8 cellular contexts compared by ENCODE assay signal in the genomic region with DNA sequence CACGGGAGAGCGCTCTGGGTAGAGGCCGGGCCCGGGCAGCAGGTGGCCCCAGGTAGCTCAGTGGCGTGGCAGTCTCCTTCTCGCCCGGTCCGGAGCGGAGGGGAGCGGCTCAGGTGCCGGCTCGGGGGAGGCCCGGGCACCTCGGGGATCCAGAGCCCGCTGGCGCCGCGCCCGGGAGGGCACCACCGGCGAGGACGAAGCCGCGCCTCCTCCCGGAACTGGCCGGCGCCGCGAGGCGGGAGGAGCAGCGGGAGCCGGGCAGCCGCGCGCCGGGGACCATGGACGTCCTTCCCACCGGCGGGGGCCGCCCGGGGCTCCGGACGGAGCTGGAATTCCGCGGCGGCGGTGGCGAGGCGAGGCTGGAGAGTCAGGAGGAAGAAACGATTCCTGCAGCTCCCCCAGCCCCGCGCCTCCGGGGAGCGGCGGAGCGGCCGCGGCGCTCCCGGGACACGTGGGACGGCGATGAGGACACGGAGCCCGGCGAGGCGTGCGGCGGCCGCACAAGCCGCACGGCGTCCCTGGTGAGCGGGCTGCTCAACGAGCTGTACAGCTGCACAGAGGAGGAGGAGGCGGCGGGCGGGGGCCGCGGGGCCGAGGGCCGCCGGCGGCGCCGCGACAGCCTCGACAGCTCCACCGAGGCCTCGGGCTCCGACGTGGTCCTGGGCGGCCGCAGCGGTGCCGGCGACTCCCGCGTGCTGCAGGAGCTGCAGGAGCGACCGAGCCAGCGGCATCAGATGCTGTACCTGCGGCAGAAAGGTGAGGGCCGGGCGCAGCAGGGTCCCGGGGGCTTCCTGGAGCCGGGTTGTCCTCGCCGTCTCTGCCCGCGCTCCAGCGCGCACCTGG. TPM values are rescaled to one million over a fixed set of nuclear protein-coding genes. Genes with fewer than 3 reads are reported as not detected.
DNase-seq lines count a peak whose midpoint lies in the region; ATAC-seq and TF ChIP-seq lines count a peak whose summit lies in the region.

No MANE protein-coding gene starts in this region.

- no peak for TF ChIP-seq CTCF in ascending aorta (IDR thresholded peaks at IDR 0.05)

- peaks cover 0 to 9% of the 10 kb centered on the region in 2 donors for H3K4me1 ChIP-seq in ascending aorta
- H3K4me1 ChIP-seq in skeletal muscle satellite cell (ENCODE audit: control insufficient read depth, insufficient read depth, low read length) = peaks cover 14% of the 10 kb centered on the region

- H3K9ac ChIP-seq in skeletal muscle satellite cell (ENCODE audit: low read depth, low read length) = no peak overlapping the region

- DNase-seq in COR-L47 (lab: John Stamatoyannopoulos, UW) (peak; percentile 68), H7 (peak; percentile 82), NCI-H526 treated with DMSO at 0.1 percent for 48 hours (lab: John Stamatoyannopoulos, UW) (peak; percentile 57), ascending aorta (ENCODE audit: low spot score in 2 of 2) (peak in 1 of 2 donors; percentile 70), globus pallidus (ENCODE audit: low spot score) (no peak)

- peak overlapping the region; percentile 46 for H3K4me3 ChIP-seq in H7 (ENCODE audit: insufficient read depth, low read depth, low read length)
- H3K4me3 ChIP-seq in ascending aorta = peak overlapping the region; percentile 66 to 71
- H3K4me3 ChIP-seq in iPS-18c (ENCODE audit: insufficient read depth, low read depth, low read length) = peak overlapping the region; percentile 57
- H3K4me3 ChIP-seq in skeletal muscle satellite cell (ENCODE audit: low read length) = peak overlapping the region; percentile 55

- H3K4me2 ChIP-seq in skeletal muscle satellite cell (ENCODE audit: low read length) = peak overlapping the region; percentile 74

- H3K27ac ChIP-seq in ascending aorta = peak overlapping the region in 1 of 2 donors; percentile 37

- no peaks in the 10 kb centered on the region for H3K36me3 ChIP-seq in H7 (replicated peaks; ENCODE audit: control insufficient read depth, insufficient read depth, low read length)
- H3K36me3 ChIP-seq in ascending aorta = no peaks in the 10 kb centered on the region
- H3K36me3 ChIP-seq in skeletal muscle satellite cell (ENCODE audit: insufficient read depth, low read length) = no peaks in the 10 kb centered on the region

- ATAC-seq in GM21526 (IDR thresholded peaks at IDR 0.05; ENCODE audit: low FRiP score, unreplicated experiment) = no peak

- peaks cover 0 to 4% of the 10 kb centered on the region in 2 donors for H3K9me3 ChIP-seq in ascending aorta
- H3K9me3 ChIP-seq in iPS-18c (ENCODE audit: control insufficient read depth, insufficient read depth, low read length) = no peaks in the 10 kb centered on the region
- peaks cover 5% of the 10 kb centered on the region for H3K9me3 ChIP-seq in skeletal muscle satellite cell (replicated peaks; ENCODE audit: low read length)

- intact Hi-C loops in ascending aorta (cut with DNase I) = loop anchor here (1.0 kb wide), 1 partner anchor 19 kb away; no protein-coding TSS in a partner anchor

- H3K27me3 ChIP-seq in H7 (ENCODE audit: control insufficient read depth, insufficient read depth, low read length) = peaks cover 52% of the 10 kb centered on the region
- H3K27me3 ChIP-seq in ascending aorta = no peaks in the 10 kb centered on the region
- H3K27me3 ChIP-seq in skeletal muscle satellite cell (ENCODE audit: control insufficient read depth, insufficient read depth, low read length) = peaks cover 87% of the 10 kb centered on the region

RNA-seq across cellular contexts. Expression of a gene that starts 21.5 kb away (rescaled TPM):
- total RNA-seq in H7 (2014; rRNA removed; shearing (Covaris generic)) = 27.5 and 34.7 TPM in 2 replicates
- 105 TPM for total RNA-seq in ascending aorta
- 90.6 and 107 TPM in 2 replicates for total RNA-seq in skeletal muscle satellite cell (2012; rRNA removed)

RNA-seq across cellular contexts. Expression of a gene that starts 43.7 kb away (rescaled TPM):
- total RNA-seq in H7 (2014; rRNA removed; shearing (Covaris generic)) = 0.62 and 1.4 TPM in 2 replicates
- total RNA-seq in ascending aorta = 53.0 TPM
- 0.22 and 0.51 TPM in 2 replicates for total RNA-seq in skeletal muscle satellite cell (2012; rRNA removed)

Comparison
In these comparisons a context has a peak if more than half of its experiments do, and no peak if none do; other contexts are left out.
1. RNA of a gene that starts 43.7 kb away (total RNA-seq): 53.0 TPM in ascending aorta (single experiment); 0.62 to 1.4 TPM in H7; every median in the first group is over 10 times any median in the second.
2. Peak in every context shown above with its lines, with median percentiles within 50 percentile points of each other: H3K4me3 ChIP-seq.